Comparison of ENCODE assay signal across 9 cellular contexts in the genomic region with DNA sequence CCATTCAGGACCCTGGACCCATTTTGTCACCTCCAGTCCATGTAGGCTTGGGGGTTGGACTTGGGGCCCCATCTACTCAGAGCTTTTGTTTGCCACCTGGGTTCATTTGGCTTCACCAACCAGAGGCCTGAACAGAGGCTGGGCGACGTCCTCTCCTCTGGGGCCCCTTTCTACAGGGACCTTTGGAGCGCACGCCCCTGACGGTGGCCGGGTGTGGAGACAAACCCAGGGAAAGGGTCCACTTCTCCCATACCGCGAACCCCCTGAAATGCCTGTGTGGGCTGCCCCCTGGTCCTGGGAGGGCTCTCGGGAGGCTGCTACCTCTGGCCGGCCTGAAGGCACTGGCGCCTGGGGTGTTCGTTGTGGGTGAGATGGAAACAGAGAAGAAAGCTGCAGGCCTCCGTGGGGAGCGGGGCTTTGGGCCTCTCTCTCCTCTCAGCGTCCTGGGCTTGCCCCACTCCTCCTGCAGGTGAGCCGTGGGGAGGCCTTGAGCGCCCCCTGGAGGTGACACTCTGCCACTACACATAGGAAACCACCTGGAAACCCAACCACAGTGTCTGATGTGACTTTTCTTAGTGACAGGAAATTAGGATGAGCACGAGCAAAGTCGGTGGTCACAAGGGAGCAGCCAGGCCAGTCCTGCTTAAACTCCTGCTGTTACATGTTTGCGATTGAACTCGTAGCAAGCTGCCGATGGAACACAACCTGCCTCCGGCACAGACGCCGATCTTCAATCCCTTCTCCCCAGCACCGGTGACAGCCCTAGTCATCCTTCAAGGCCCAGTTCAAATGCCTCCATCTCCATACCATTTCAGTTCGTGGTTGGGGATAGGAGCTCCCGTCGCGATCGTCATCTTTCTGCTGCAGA. TPM values are rescaled to one million over a fixed set of nuclear protein-coding genes. Genes with fewer than 3 reads are reported as not detected.
DNase-seq lines count a peak whose midpoint lies in the region; ATAC-seq, FAIRE-seq and TF ChIP-seq lines count a peak whose summit lies in the region.
"Had no signal": no experiment of that assay in that cellular context is flagged by ENCODE, and none has a peak within 500 bp of the region (broad histone marks: within the 10 kb centered on the region; RNA-seq: fewer than 3 reads in every experiment).

No MANE protein-coding gene starts in this region.

- POLR2A ChIA-PET in CD8-positive, alpha-beta T cell (lab: Charles Lee), result no interaction called here

- no peak overlapping the region for H3K4me3 ChIP-seq in CD8-positive, alpha-beta T cell (ENCODE audit: low read depth, low read length)
- no peak overlapping the region for H3K4me3 ChIP-seq in epithelial cell of esophagus (ENCODE audit: low read length)
- no peak overlapping the region for H3K4me3 ChIP-seq in pancreas
- no peak overlapping the region for H3K4me3 ChIP-seq in aorta (ENCODE audit: low read length in 2 of 2)

- CTCF ChIA-PET in CD8-positive, alpha-beta T cell (lab: Charles Lee), result interaction anchor here (0.6 to 23.7 kb wide), 4 partner anchors 21 to 1489 kb away, joined by 3 to 438 read pairs (median 4); no protein-coding TSS in a partner anchor

- H3K27ac Mint-ChIP-seq in CD8-positive, alpha-beta T cell, result no peak overlapping the region

- H3K27me3 ChIP-seq in CD8-positive, alpha-beta T cell (ENCODE audit: insufficient read depth, low read length), result no peaks in the 10 kb centered on the region
- H3K27me3 ChIP-seq in pancreas (no peaks in the 10 kb centered on the region), aorta (ENCODE audit: control insufficient read depth in 1 of 2, insufficient read depth in 2 of 2, low read length in 1 of 2) (no peaks in the 10 kb centered on the region)

- peaks cover 5% of the 10 kb centered on the region for H3K4me1 Mint-ChIP-seq in CD8-positive, alpha-beta T cell (ENCODE audit: low read depth)

- no peaks in the 10 kb centered on the region for H3K9me3 ChIP-seq in CD8-positive, alpha-beta T cell (ENCODE audit: low read length)
- H3K9me3 ChIP-seq in pancreas (no peaks in the 10 kb centered on the region), aorta (ENCODE audit: control insufficient read depth, low read length) (no peaks in the 10 kb centered on the region)

- no peaks in the 10 kb centered on the region for H3K36me3 ChIP-seq in CD8-positive, alpha-beta T cell (ENCODE audit: insufficient read depth, low read length)
- H3K36me3 ChIP-seq in pancreas (no peaks in the 10 kb centered on the region), aorta (ENCODE audit: control insufficient read depth in 1 of 2, insufficient read depth in 2 of 2, low read length in 1 of 2) (no peaks in the 10 kb centered on the region)

- H3K4me1 ChIP-seq in CD8-positive, alpha-beta T cell (ENCODE audit: insufficient read depth, low read length), result no peaks in the 10 kb centered on the region
- H3K4me1 ChIP-seq in pancreas (peaks cover 5 to 15% (median 9%) of the 10 kb centered on the region in 3 donors), aorta (ENCODE audit: control insufficient read depth in 1 of 2, insufficient read depth in 2 of 2, low read length in 2 of 2) (no peaks in the 10 kb centered on the region)

- no peak overlapping the region for H3K4me3 Mint-ChIP-seq in CD8-positive, alpha-beta T cell

- intact Hi-C loops in CD8-positive, alpha-beta T cell (cut with DNase I, micrococcal nuclease), result loop anchor here in 1 of 2 experiments (5.0 kb wide), 1 partner anchor 550 kb away; a partner anchor contains a TSS
- intact Hi-C loops in pancreas (cut with DNase I), result no loop called here
- intact Hi-C loops in aorta (cut with DNase I), result loop anchor here (10.0 kb wide), 1 partner anchor 207 kb away; no protein-coding TSS in a partner anchor

- no peaks in the 10 kb centered on the region for H3K9me3 Mint-ChIP-seq in CD8-positive, alpha-beta T cell

- ATAC-seq in CD8-positive, alpha-beta T cell, result peak; percentile 59
- ATAC-seq in pancreas, result peak; percentile 52 to 74 (median 60)
- no peak for ATAC-seq in GM18517 (IDR thresholded peaks at IDR 0.05; ENCODE audit: unreplicated experiment)
- ATAC-seq in aorta (ENCODE audit: low FRiP score), result no peak

- peak; percentile 63 for TF ChIP-seq CTCF in CD8-positive, alpha-beta T cell (IDR thresholded peaks at IDR 0.05)
- TF ChIP-seq CTCF in epithelial cell of esophagus (IDR thresholded peaks at IDR 0.05; ENCODE audit: insufficient read depth, low read depth, low read length, missing control alignments), result peak; percentile 90
- peak; percentile 66 to 91 (median 82) for TF ChIP-seq CTCF in pancreas (IDR thresholded peaks at IDR 0.05)

- no peaks in the 10 kb centered on the region for H3K36me3 Mint-ChIP-seq in CD8-positive, alpha-beta T cell

- TF ChIP-seq POLR2A in H54 (IDR thresholded peaks at IDR 0.05; ENCODE audit: low read depth, low read length), result no peak

- H3K27me3 Mint-ChIP-seq in CD8-positive, alpha-beta T cell (ENCODE audit: low read depth), result peaks cover 10% of the 10 kb centered on the region

- WGBS in pancreas, 2 donors, result 52 to 59% methylated on average over 31 of the region's 31 CpGs
- 61 to 65% methylated on average over 31 of the region's 31 CpGs for WGBS in aorta, 2 donors

- peak in 6 of 7 experiments; percentile 9 to 54 (median 32) for DNase-seq in CD8-positive, alpha-beta T cell
- DNase-seq in H54 (ENCODE audit: insufficient read length, low spot score) (peak; percentile 72), NCI-H345 treated with DMSO at 0.1 percent for 48 hours (lab: John Stamatoyannopoulos, UW; ENCODE audit: unreplicated experiment) (peak; percentile 37), epithelial cell of esophagus (ENCODE audit: low read depth) (peak; percentile 50), pancreas (peak in 5 of 6 donors; percentile 34 to 81 (median 64)), aorta (no peak)
- DNase-seq in activated CD8-positive, alpha-beta memory T cell treated with anti-CD3 and anti-CD28 coated beads for 48 hours (ENCODE audit: low read depth in 2 of 3, low spot score in 2 of 3), result peak; percentile 35 to 50 (median 45)

- FAIRE-seq in H54 (lab: Jason Lieb, UNC), result no peak
- FAIRE-seq in pancreas (lab: Jason Lieb, UNC), result no peak

- H3K27ac ChIP-seq in CD8-positive, alpha-beta T cell (ENCODE audit: low read depth, low read length), result no peak overlapping the region
- H3K27ac ChIP-seq in pancreas (no peak overlapping the region), aorta (ENCODE audit: low read depth in 1 of 2, low read length in 2 of 2) (no peak overlapping the region)

RNA-seq across cellular contexts. Expression of a gene that starts 12.0 kb away (rescaled TPM):
- total RNA-seq in CD8-positive, alpha-beta T cell, result not detected
- total RNA-seq in pancreas, result not detected
- not detected for polyA plus RNA-seq in pancreas
- not detected for total RNA-seq in aorta
- polyA plus RNA-seq in aorta, result not detected
- total RNA-seq: mononuclear cell had no signal

Comparison
In these comparisons a context has a peak if more than half of its experiments do, and no peak if none do; other contexts are left out.
1. ATAC-seq: peak in CD8-positive, alpha-beta T cell (single experiment) and pancreas (4 of 4); none in GM18517 (single experiment) and aorta (single experiment).
2. DNase-seq: peak in CD8-positive, alpha-beta T cell (6 of 7), H54 (single experiment), NCI-H345 treated with DMSO at 0.1 percent for 48 hours (single experiment), activated CD8-positive, alpha-beta memory T cell treated with anti-CD3 and anti-CD28 coated beads for 48 hours (3 of 3), epithelial cell of esophagus (single experiment) and pancreas (5 of 6); none in aorta (0 of 2).
3. intact Hi-C loops: an anchor here in aorta (10.0 kb wide); none called in pancreas.
4. Peak in every context shown above with its lines, with median percentiles within 50 percentile points of each other: CTCF ChIP-seq.